1 cellular context compared by ENCODE assay signal in genomic region chr12:77364400-77364799, GRCh38.
TF ChIP-seq lines count a peak whose summit lies in the region.

No MANE protein-coding gene starts in this region.

TF ChIP-seq in GM23338, 12 proteins besides CTCF, POLR2A, EP300 and RAD21 (continued from another document):
- TF ChIP-seq ZNF462 (CRISPR knock-in tag; IDR thresholded peaks at IDR 0.05) = no peak
- no peak for TF ChIP-seq NANOG (IDR thresholded peaks at IDR 0.05; ENCODE audit: borderline replicate concordance)
- TF ChIP-seq STAT1 (IDR thresholded peaks at IDR 0.05; ENCODE audit: unreplicated experiment) = no peak
- TF ChIP-seq ZNF331 (CRISPR knock-in tag; IDR thresholded peaks at IDR 0.05; ENCODE audit: low read depth) = no peak
- TF ChIP-seq EZH2phosphoT487 (IDR thresholded peaks at IDR 0.05; ENCODE audit: unreplicated experiment) = no peak
- TF ChIP-seq EZH2 (IDR thresholded peaks at IDR 0.05; ENCODE audit: low read depth, unreplicated experiment) = no peak
- TF ChIP-seq CREB1 (CRISPR knock-in tag; IDR thresholded peaks at IDR 0.05; ENCODE audit: low read depth) = no peak
- no peak for TF ChIP-seq POLR2AphosphoS5 (IDR thresholded peaks at IDR 0.05; ENCODE audit: low read depth)
- no peak for TF ChIP-seq ETS1 (IDR thresholded peaks at IDR 0.05)
- TF ChIP-seq ZNF114 (CRISPR knock-in tag; IDR thresholded peaks at IDR 0.05) = no peak
- no peak for TF ChIP-seq REST (IDR thresholded peaks at IDR 0.05; ENCODE audit: unreplicated experiment)
